Comparison of ENCODE assay signal across 18 cellular contexts in the genomic region with DNA sequence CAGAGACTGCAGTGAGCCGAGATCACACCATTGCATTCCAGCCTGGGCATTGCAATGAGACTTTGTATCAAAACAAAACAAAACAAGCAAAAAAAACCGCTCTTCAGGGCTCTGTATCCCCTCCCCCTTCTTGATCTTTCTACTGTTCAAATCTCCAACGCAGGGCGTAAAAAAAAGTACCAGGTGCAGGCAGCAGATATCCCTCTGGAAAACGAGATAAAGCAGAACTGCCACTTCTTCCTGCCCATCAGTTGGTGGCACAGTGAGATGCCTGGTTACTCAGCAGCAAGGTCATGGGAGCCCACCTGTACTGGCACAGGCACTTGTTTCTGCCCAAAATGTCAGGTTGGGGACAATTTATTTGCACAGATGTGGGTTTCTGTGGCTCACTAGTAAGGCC. TPM values are rescaled to one million over a fixed set of nuclear protein-coding genes. Genes with fewer than 3 reads are reported as not detected.
DNase-seq lines count a peak whose midpoint lies in the region; ATAC-seq, FAIRE-seq and TF ChIP-seq lines count a peak whose summit lies in the region.
"Had no signal": no experiment of that assay in that cellular context is flagged by ENCODE, and none has a peak within 500 bp of the region (broad histone marks: within the 10 kb centered on the region; RNA-seq: fewer than 3 reads in every experiment).

No MANE protein-coding gene starts in this region.

- TF ChIP-seq POLR2A in HepG2 (IDR thresholded peaks at IDR 0.05; ENCODE audit: insufficient read depth in 1 of 2, low read depth in 2 of 2, low read length in 2 of 2) = no peak
- peak; percentile 37 for TF ChIP-seq POLR2A in erythroblast (IDR thresholded peaks at IDR 0.05; ENCODE audit: low read length)
- TF ChIP-seq POLR2A in ovary (IDR thresholded peaks at IDR 0.05) = no peak

- H3K36me3 ChIP-seq in liver (ENCODE audit: control insufficient read depth in 4 of 4, insufficient read depth in 3 of 4, low read depth in 1 of 4, low read length in 3 of 4) (peaks cover 3 to 14% (median 8%) of the 10 kb centered on the region in 4 donors), HepG2 (replicated peaks in 1 of 2; ENCODE audit: control insufficient read depth in 1 of 2, insufficient read depth in 2 of 2, low read length in 2 of 2) (peaks cover 9 to 37% of the 10 kb centered on the region in 2 experiments), ovary (no peaks in the 10 kb centered on the region)

- H3K4me3 ChIP-seq in liver (ENCODE audit: low read depth in 1 of 3, low read length in 3 of 3) (no peak overlapping the region), HepG2 (replicated peaks in 1 of 3; ENCODE audit: insufficient read depth in 1 of 3, low read depth in 2 of 3, low read length in 3 of 3) (no peak overlapping the region), ovary (no peak overlapping the region)
- H3K4me3 ChIP-seq: HAP-1 had no signal

- H3K79me2 ChIP-seq in HepG2 (ENCODE audit: insufficient read depth, low read length) = no peaks in the 10 kb centered on the region

- intact Hi-C loops in HepG2 (cut with micrococcal nuclease; ENCODE audit: unreplicated experiment) (no loop called here), ovary (cut with DNase I) (no loop called here)

- in situ Hi-C loops in HepG2 (cut with HindIII; ENCODE audit: extremely low pct_ligation_motif_present, low pct_unique_long_range_greater_than_20kb) = no loop called here

- TF ChIP-seq RAD21 in liver (IDR thresholded peaks at IDR 0.05) (no peak), HepG2 (CRISPR knock-in tag; IDR thresholded peaks at IDR 0.05) (no peak)

- POLR2A ChIA-PET in HepG2 (lab: Yijun Ruan, JAX) = interaction anchor here (4.9 kb wide), 1 partner anchor 12 kb away, joined by 51 read pairs; the partner anchor contains the start of gene RBM14

- H3K9me3 Mint-ChIP-seq in progenitor cell of endocrine pancreas (ENCODE audit: low read depth) = no peaks in the 10 kb centered on the region
- H3K9me3 Mint-ChIP-seq: CD14-positive monocyte; CD8-positive, alpha-beta T cell; IgD-negative memory B cell had no signal

- CTCF ChIA-PET in HepG2 (lab: Yijun Ruan, JAX; ENCODE audit: low intra/inter-chr PET ratio, low total read pairs) = no interaction called here

- no peaks in the 10 kb centered on the region for H3K9me3 ChIP-seq in liver (ENCODE audit: control insufficient read depth in 4 of 4, low read length in 3 of 4)
- H3K9me3 ChIP-seq in HepG2 (ENCODE audit: low read length) = no peaks in the 10 kb centered on the region
- no peaks in the 10 kb centered on the region for H3K9me3 ChIP-seq in ovary
- H3K9me3 ChIP-seq: HAP-1 had no signal

- H3K9ac ChIP-seq in liver (ENCODE audit: low read depth in 1 of 2, low read length in 2 of 2) = no peak overlapping the region
- H3K9ac ChIP-seq in HepG2 (ENCODE audit: insufficient read depth, low read depth, low read length) = no peak overlapping the region

- ATAC-seq in HepG2 (no peak), HG03432 (IDR thresholded peaks at IDR 0.05; ENCODE audit: unreplicated experiment) (no peak)
- ATAC-seq: CD8-positive, alpha-beta T cell had no signal

- H2AFZ ChIP-seq in HepG2 (ENCODE audit: low read length) = no peak overlapping the region

- H3K27me3 ChIP-seq in liver (ENCODE audit: control insufficient read depth in 4 of 4, insufficient read depth in 4 of 4, low read length in 3 of 4) (no peaks in the 10 kb centered on the region), HepG2 (ENCODE audit: control insufficient read depth in 1 of 2, insufficient read depth in 2 of 2, low read length in 2 of 2) (no peaks in the 10 kb centered on the region), ovary (no peaks in the 10 kb centered on the region)

- H3K4me1 ChIP-seq in liver (ENCODE audit: control insufficient read depth in 4 of 4, insufficient read depth in 4 of 4, low read length in 3 of 4) (peaks cover 18 to 72% (median 58%) of the 10 kb centered on the region in 4 donors), HepG2 (ENCODE audit: insufficient read depth, low read length) (peaks cover 23% of the 10 kb centered on the region), ovary (ENCODE audit: insufficient read depth) (peaks cover 3% of the 10 kb centered on the region)
- H3K4me1 ChIP-seq: HAP-1 had no signal

- H3K27me3 Mint-ChIP-seq in progenitor cell of endocrine pancreas = no peaks in the 10 kb centered on the region
- H3K27me3 Mint-ChIP-seq: IgD-negative memory B cell had no signal

- no peak overlapping the region for H3K4me3 Mint-ChIP-seq in progenitor cell of endocrine pancreas (ENCODE audit: low read depth)
- H3K4me3 Mint-ChIP-seq: CD14-positive monocyte; CD8-positive, alpha-beta T cell; IgD-negative memory B cell had no signal

- H3K4me2 ChIP-seq in HepG2 (ENCODE audit: low read depth, low read length) = no peak overlapping the region

- 36% methylated on average over 5 of the region's 5 CpGs for whole genome bisulfite sequencing in liver
- 96% methylated on average over 5 of the region's 5 CpGs for WGBS in HepG2 (ENCODE audit: low lambda C conversion rate)
- WGBS in ovary, 3 donors = 81 to 86% (median 84%) methylated on average over 5 of the region's 5 CpGs

- no peak for TF ChIP-seq EP300 in HepG2 (IDR thresholded peaks at IDR 0.05; ENCODE audit: low read depth in 2 of 2, low read length in 2 of 2)
- no peak for TF ChIP-seq EP300 in HepG2 (CRISPR knock-in tag; IDR thresholded peaks at IDR 0.05; ENCODE audit: borderline replicate concordance)
- TF ChIP-seq EP300 in ovary (IDR thresholded peaks at IDR 0.05) = no peak

- FAIRE-seq in HepG2 (lab: Jason Lieb, UNC) = no peak
- FAIRE-seq: GM12892, GM19239, H1 had no signal

- BruUV-seq in HepG2 (replicated peaks; lab: Mats Ljungman, UMichigan) = no TSS peak

- DNase-seq in HepG2 (ENCODE audit: low spot score) = no peak
- DNase-seq in erythroblast (lab: John Stamatoyannopoulos, UW) = peak; percentile 90 to 94
- DNase-seq in progenitor cell of endocrine pancreas (ENCODE audit: low spot score, unreplicated experiment) = no peak
- DNase-seq in NCI-H146 (lab: John Stamatoyannopoulos, UW) = no peak
- DNase-seq in ovary = no peak
- DNase-seq: CD8-positive, alpha-beta T cell; COR-L47; DND-41; GDM1 had no signal

- H4K20me1 ChIP-seq in HepG2 (ENCODE audit: insufficient read depth, low read length) = no peaks in the 10 kb centered on the region

- peak overlapping the region; percentile 17 for H3K27ac Mint-ChIP-seq in progenitor cell of endocrine pancreas
- H3K27ac Mint-ChIP-seq: CD8-positive, alpha-beta T cell; IgD-negative memory B cell had no signal

- no peak for TF ChIP-seq CTCF in liver (IDR thresholded peaks at IDR 0.05; ENCODE audit: low read depth, low read length, missing input control)
- no peak for TF ChIP-seq CTCF in HepG2 (CRISPR knock-in tag; IDR thresholded peaks at IDR 0.05)
- no peak for TF ChIP-seq CTCF in progenitor cell of endocrine pancreas (IDR thresholded peaks at IDR 0.05; ENCODE audit: unreplicated experiment)
- no peak for TF ChIP-seq CTCF in ovary (IDR thresholded peaks at IDR 0.05)

- H3K4me1 Mint-ChIP-seq in progenitor cell of endocrine pancreas (ENCODE audit: low read depth) = peaks cover 5% of the 10 kb centered on the region

- H3K36me3 Mint-ChIP-seq in progenitor cell of endocrine pancreas (ENCODE audit: insufficient read depth) = peaks cover 8% of the 10 kb centered on the region

- H3K27ac ChIP-seq in liver (ENCODE audit: low read depth in 1 of 2, low read length in 2 of 2) = peak overlapping the region in 1 of 2 donors; percentile 53
- no peak overlapping the region for H3K27ac ChIP-seq in HepG2 (ENCODE audit: extremely low read length, insufficient read depth, low read length)
- H3K27ac ChIP-seq in ovary = no peak overlapping the region
- H3K27ac ChIP-seq: 22Rv1 had no signal

RNA-seq across cellular contexts. Expression of gene CCS, which starts 11.2 kb away (rescaled TPM):
- total RNA-seq in liver (10 to 100 TPM; 30.2 to 54.7 TPM), HepG2 (2016; rRNA removed; fragmentation: Illumina TruSeq; extraction: Trizol) (34.2 and 44.6 TPM in 2 replicates), progenitor cell of endocrine pancreas (48.9 and 49.7 TPM in 2 replicates), ovary (10 to 100 TPM; 27.7 to 53.1 (median 49.1) TPM)
- polyA plus RNA-seq in liver (10 to 100 TPM; 38.9 to 80.2 TPM), HepG2 (2011; rRNA removed) (25.4 and 34.7 TPM in 2 replicates), ovary (10 to 100 TPM; 15.7 to 55.0 TPM)
- 77.8 and 78.2 TPM in 2 replicates for total RNA-seq in HepG2 (2016; cell fraction: cytosol; rRNA removed; fragmentation: Illumina TruSeq; extraction: Trizol; ENCODE audit: low read depth)
- total RNA-seq in HepG2 (2016; cell fraction: insoluble cytoplasmic fraction; rRNA removed; fragmentation: Illumina TruSeq; extraction: Trizol) = 30.0 and 48.1 TPM in 2 replicates
- 36.9 and 40.8 TPM in 2 replicates for total RNA-seq in HepG2 (2016; cell fraction: membrane; rRNA removed; fragmentation: Illumina TruSeq; extraction: Trizol)
- total RNA-seq in HepG2 (2016; cell fraction: nucleus; rRNA removed; fragmentation: Illumina TruSeq; extraction: Trizol) = 27.8 and 35.6 TPM in 2 replicates
- polyA plus RNA-seq in HepG2 (2011; cell fraction: cytosol; rRNA removed) = 23.5 and 37.2 TPM in 2 replicates
- 127 and 131 TPM in 2 replicates for polyA plus RNA-seq in HepG2 (2011; cell fraction: nucleus; rRNA removed)
- polyA plus RNA-seq in HepG2 (2012) = 31.4 and 37.9 TPM in 2 replicates
- 6.4 and 6.8 TPM in 2 replicates for polyA plus RNA-seq in HepG2 (2016; cell fraction: cytosol; fragmentation: Illumina TruSeq; extraction: Trizol; ENCODE audit: low read depth)
- 36.6 and 42.6 TPM in 2 replicates for polyA plus RNA-seq in HepG2 (2016; cell fraction: insoluble cytoplasmic fraction; fragmentation: Illumina TruSeq; extraction: Trizol; ENCODE audit: low read depth)
- 6.0 and 8.2 TPM in 2 replicates for polyA plus RNA-seq in HepG2 (2016; cell fraction: membrane; fragmentation: Illumina TruSeq; extraction: Trizol; ENCODE audit: low read depth)
- 64.5 and 64.9 TPM in 2 replicates for polyA plus RNA-seq in HepG2 (2016; cell fraction: nucleus; fragmentation: Illumina TruSeq; extraction: Trizol; ENCODE audit: insufficient read depth, low read depth)
- polyA minus RNA-seq in HepG2 (2011; rRNA and poly(A)+ RNA removed; ENCODE audit: low replicate concordance) = 31.8 and 31.9 TPM in 2 replicates
- 18.1 and 21.5 TPM in 2 replicates for polyA minus RNA-seq in HepG2 (2011; cell fraction: cytosol; rRNA and poly(A)+ RNA removed)
- polyA minus RNA-seq in HepG2 (2011; cell fraction: nucleus; rRNA and poly(A)+ RNA removed) = 21.1 and 29.0 TPM in 2 replicates

RNA-seq across cellular contexts. Expression of gene CCDC87, which starts 11.3 kb away (rescaled TPM):
- under 1 TPM; 0.14 to 0.17 TPM for total RNA-seq in liver
- under 1 TPM in 1 of 2 donors, not detected in 1; 0.14 TPM for polyA plus RNA-seq in liver
- total RNA-seq in HepG2 (2016; rRNA removed; fragmentation: Illumina TruSeq; extraction: Trizol) = 0.17 and 0.42 TPM in 2 replicates
- 0.10 and 0.18 TPM in 2 replicates for total RNA-seq in HepG2 (2016; cell fraction: cytosol; rRNA removed; fragmentation: Illumina TruSeq; extraction: Trizol; ENCODE audit: low read depth)
- total RNA-seq in HepG2 (2016; cell fraction: insoluble cytoplasmic fraction; rRNA removed; fragmentation: Illumina TruSeq; extraction: Trizol) = 0.27 and 0.41 TPM in 2 replicates
- 0.46 and 0.48 TPM in 2 replicates for total RNA-seq in HepG2 (2016; cell fraction: membrane; rRNA removed; fragmentation: Illumina TruSeq; extraction: Trizol)
- total RNA-seq in HepG2 (2016; cell fraction: nucleus; rRNA removed; fragmentation: Illumina TruSeq; extraction: Trizol) = 0.66 and 0.78 TPM in 2 replicates
- polyA plus RNA-seq in HepG2 (2011; rRNA removed) = 0.05 and 0.09 TPM in 2 replicates
- 0.04 and 0.05 TPM in 2 replicates for polyA plus RNA-seq in HepG2 (2011; cell fraction: cytosol; rRNA removed)
- polyA plus RNA-seq in HepG2 (2011; cell fraction: nucleus; rRNA removed) = 0.17 and 0.29 TPM in 2 replicates
- 0.20 and 0.21 TPM in 2 replicates for polyA plus RNA-seq in HepG2 (2012)
- not detected in 2 replicates for polyA plus RNA-seq in HepG2 (2016; cell fraction: cytosol; fragmentation: Illumina TruSeq; extraction: Trizol; ENCODE audit: low read depth)
- polyA plus RNA-seq in HepG2 (2016; cell fraction: insoluble cytoplasmic fraction; fragmentation: Illumina TruSeq; extraction: Trizol; ENCODE audit: low read depth) = 0.15 and 0.29 TPM in 2 replicates
- 0.06 and 0.10 TPM in 2 replicates for polyA plus RNA-seq in HepG2 (2016; cell fraction: membrane; fragmentation: Illumina TruSeq; extraction: Trizol; ENCODE audit: low read depth)
- polyA plus RNA-seq in HepG2 (2016; cell fraction: nucleus; fragmentation: Illumina TruSeq; extraction: Trizol; ENCODE audit: insufficient read depth, low read depth) = 0.15 TPM in 1 of 2 replicates, not detected in the other
- 0.22 and 0.23 TPM in 2 replicates for polyA minus RNA-seq in HepG2 (2011; rRNA and poly(A)+ RNA removed; ENCODE audit: low replicate concordance)
- polyA minus RNA-seq in HepG2 (2011; cell fraction: cytosol; rRNA and poly(A)+ RNA removed) = not detected in 2 replicates
- polyA minus RNA-seq in HepG2 (2011; cell fraction: nucleus; rRNA and poly(A)+ RNA removed) = 0.37 and 0.64 TPM in 2 replicates
- total RNA-seq in progenitor cell of endocrine pancreas = 0.89 and 1.1 TPM in 2 replicates
- under 1 TPM; 0.33 to 0.60 (median 0.46) TPM for total RNA-seq in ovary
- polyA plus RNA-seq in ovary = under 1 TPM; 0.13 to 0.20 TPM
- polyA plus RNA-seq: CD14-positive monocyte, IgD-negative memory B cell had no signal

RNA-seq across cellular contexts. Expression of gene RBM14, which starts 12.3 kb away (rescaled TPM):
- total RNA-seq in liver (10 to 100 TPM; 27.1 to 53.5 TPM), HepG2 (2016; rRNA removed; fragmentation: Illumina TruSeq; extraction: Trizol) (41.7 and 44.1 TPM in 2 replicates), progenitor cell of endocrine pancreas (119 and 124 TPM in 2 replicates), ovary (10 to 100 TPM; 36.5 to 89.6 (median 71.9) TPM)
- polyA plus RNA-seq in liver (10 to 100 TPM in 1 of 2 donors, 1 to 10 TPM in 1; 7.0 to 16.7 TPM), HepG2 (2011; rRNA removed) (12.7 and 14.6 TPM in 2 replicates), ovary (10 to 100 TPM; 28.9 to 35.4 TPM)
- 3.6 and 5.1 TPM in 2 replicates for total RNA-seq in HepG2 (2016; cell fraction: cytosol; rRNA removed; fragmentation: Illumina TruSeq; extraction: Trizol; ENCODE audit: low read depth)
- 41.2 and 46.1 TPM in 2 replicates for total RNA-seq in HepG2 (2016; cell fraction: insoluble cytoplasmic fraction; rRNA removed; fragmentation: Illumina TruSeq; extraction: Trizol)
- total RNA-seq in HepG2 (2016; cell fraction: membrane; rRNA removed; fragmentation: Illumina TruSeq; extraction: Trizol) = 17.8 and 17.9 TPM in 2 replicates
- 58.5 and 66.2 TPM in 2 replicates for total RNA-seq in HepG2 (2016; cell fraction: nucleus; rRNA removed; fragmentation: Illumina TruSeq; extraction: Trizol)
- polyA plus RNA-seq in HepG2 (2011; cell fraction: cytosol; rRNA removed) = 10.6 and 13.1 TPM in 2 replicates
- 44.2 and 47.6 TPM in 2 replicates for polyA plus RNA-seq in HepG2 (2011; cell fraction: nucleus; rRNA removed)
- polyA plus RNA-seq in HepG2 (2012) = 18.2 and 26.9 TPM in 2 replicates
- polyA plus RNA-seq in HepG2 (2016; cell fraction: cytosol; fragmentation: Illumina TruSeq; extraction: Trizol; ENCODE audit: low read depth) = 4.8 and 5.7 TPM in 2 replicates
- 50.7 and 56.3 TPM in 2 replicates for polyA plus RNA-seq in HepG2 (2016; cell fraction: insoluble cytoplasmic fraction; fragmentation: Illumina TruSeq; extraction: Trizol; ENCODE audit: low read depth)
- 15.9 and 16.6 TPM in 2 replicates for polyA plus RNA-seq in HepG2 (2016; cell fraction: membrane; fragmentation: Illumina TruSeq; extraction: Trizol; ENCODE audit: low read depth)
- 64.3 and 68.1 TPM in 2 replicates for polyA plus RNA-seq in HepG2 (2016; cell fraction: nucleus; fragmentation: Illumina TruSeq; extraction: Trizol; ENCODE audit: insufficient read depth, low read depth)
- 59.6 and 85.3 TPM in 2 replicates for polyA minus RNA-seq in HepG2 (2011; rRNA and poly(A)+ RNA removed; ENCODE audit: low replicate concordance)
- 14.9 and 22.7 TPM in 2 replicates for polyA minus RNA-seq in HepG2 (2011; cell fraction: cytosol; rRNA and poly(A)+ RNA removed)
- polyA minus RNA-seq in HepG2 (2011; cell fraction: nucleus; rRNA and poly(A)+ RNA removed) = 52.8 and 54.8 TPM in 2 replicates

RNA-seq across cellular contexts. Expression of gene RBM4, which starts 34.3 kb away (rescaled TPM):
- total RNA-seq in liver = 10 to 100 TPM; 43.3 to 59.2 TPM
- polyA plus RNA-seq in liver = 10 to 100 TPM; 36.9 to 49.4 TPM
- total RNA-seq in HepG2 (2016; rRNA removed; fragmentation: Illumina TruSeq; extraction: Trizol) = 136 and 138 TPM in 2 replicates
- total RNA-seq in HepG2 (2016; cell fraction: cytosol; rRNA removed; fragmentation: Illumina TruSeq; extraction: Trizol; ENCODE audit: low read depth) = 72.4 and 85.4 TPM in 2 replicates
- total RNA-seq in HepG2 (2016; cell fraction: insoluble cytoplasmic fraction; rRNA removed; fragmentation: Illumina TruSeq; extraction: Trizol) = 137 and 138 TPM in 2 replicates
- total RNA-seq in HepG2 (2016; cell fraction: membrane; rRNA removed; fragmentation: Illumina TruSeq; extraction: Trizol) = 57.5 and 58.8 TPM in 2 replicates
- total RNA-seq in HepG2 (2016; cell fraction: nucleus; rRNA removed; fragmentation: Illumina TruSeq; extraction: Trizol) = 101 and 109 TPM in 2 replicates
- polyA plus RNA-seq in HepG2 (2011; rRNA removed) = 123 and 126 TPM in 2 replicates
- polyA plus RNA-seq in HepG2 (2011; cell fraction: cytosol; rRNA removed) = 150 and 151 TPM in 2 replicates
- polyA plus RNA-seq in HepG2 (2011; cell fraction: nucleus; rRNA removed) = 83.4 and 84.4 TPM in 2 replicates
- polyA plus RNA-seq in HepG2 (2012) = 117 and 122 TPM in 2 replicates
- 29.4 and 30.6 TPM in 2 replicates for polyA plus RNA-seq in HepG2 (2016; cell fraction: cytosol; fragmentation: Illumina TruSeq; extraction: Trizol; ENCODE audit: low read depth)
- polyA plus RNA-seq in HepG2 (2016; cell fraction: insoluble cytoplasmic fraction; fragmentation: Illumina TruSeq; extraction: Trizol; ENCODE audit: low read depth) = 149 and 157 TPM in 2 replicates
- 38.1 and 38.5 TPM in 2 replicates for polyA plus RNA-seq in HepG2 (2016; cell fraction: membrane; fragmentation: Illumina TruSeq; extraction: Trizol; ENCODE audit: low read depth)
- polyA plus RNA-seq in HepG2 (2016; cell fraction: nucleus; fragmentation: Illumina TruSeq; extraction: Trizol; ENCODE audit: insufficient read depth, low read depth) = 115 and 116 TPM in 2 replicates
- 104 and 196 TPM in 2 replicates for polyA minus RNA-seq in HepG2 (2011; rRNA and poly(A)+ RNA removed; ENCODE audit: low replicate concordance)
- polyA minus RNA-seq in HepG2 (2011; cell fraction: cytosol; rRNA and poly(A)+ RNA removed) = 40.8 and 41.0 TPM in 2 replicates
- polyA minus RNA-seq in HepG2 (2011; cell fraction: nucleus; rRNA and poly(A)+ RNA removed) = 136 and 154 TPM in 2 replicates
- total RNA-seq in progenitor cell of endocrine pancreas = 239 and 258 TPM in 2 replicates
- 100 to 1,000 TPM in 5 of 7 donors, 10 to 100 TPM in 2; 64.0 to 142 (median 121) TPM for total RNA-seq in ovary
- 100 to 1,000 TPM; 117 to 177 TPM for polyA plus RNA-seq in ovary

RNA-seq across cellular contexts. Expression of gene CTSF, which starts 35.8 kb away (rescaled TPM):
- total RNA-seq in liver = 10 to 100 TPM in 1 of 2 donors, 1 to 10 TPM in 1; 8.5 to 20.2 TPM
- 10 to 100 TPM; 27.7 to 31.9 TPM for polyA plus RNA-seq in liver
- total RNA-seq in HepG2 (2016; rRNA removed; fragmentation: Illumina TruSeq; extraction: Trizol) = not detected in 2 replicates
- not detected in 2 replicates for total RNA-seq in HepG2 (2016; cell fraction: cytosol; rRNA removed; fragmentation: Illumina TruSeq; extraction: Trizol; ENCODE audit: low read depth)
- total RNA-seq in HepG2 (2016; cell fraction: insoluble cytoplasmic fraction; rRNA removed; fragmentation: Illumina TruSeq; extraction: Trizol) = not detected in 2 replicates
- total RNA-seq in HepG2 (2016; cell fraction: membrane; rRNA removed; fragmentation: Illumina TruSeq; extraction: Trizol) = not detected in 2 replicates
- total RNA-seq in HepG2 (2016; cell fraction: nucleus; rRNA removed; fragmentation: Illumina TruSeq; extraction: Trizol) = not detected in 2 replicates
- 0.17 TPM in 1 of 2 replicates, not detected in the other for polyA plus RNA-seq in HepG2 (2011; rRNA removed)
- 0.08 TPM in 1 of 2 replicates, not detected in the other for polyA plus RNA-seq in HepG2 (2011; cell fraction: cytosol; rRNA removed)
- polyA plus RNA-seq in HepG2 (2011; cell fraction: nucleus; rRNA removed) = 0.24 TPM in 1 of 2 replicates, not detected in the other
- not detected in 2 replicates for polyA plus RNA-seq in HepG2 (2012)
- not detected in 2 replicates for polyA plus RNA-seq in HepG2 (2016; cell fraction: cytosol; fragmentation: Illumina TruSeq; extraction: Trizol; ENCODE audit: low read depth)
- polyA plus RNA-seq in HepG2 (2016; cell fraction: insoluble cytoplasmic fraction; fragmentation: Illumina TruSeq; extraction: Trizol; ENCODE audit: low read depth) = not detected in 2 replicates
- not detected in 2 replicates for polyA plus RNA-seq in HepG2 (2016; cell fraction: membrane; fragmentation: Illumina TruSeq; extraction: Trizol; ENCODE audit: low read depth)
- polyA plus RNA-seq in HepG2 (2016; cell fraction: nucleus; fragmentation: Illumina TruSeq; extraction: Trizol; ENCODE audit: insufficient read depth, low read depth) = not detected in 2 replicates
- 6.7 TPM in 1 of 2 replicates, not detected in the other for polyA minus RNA-seq in HepG2 (2011; rRNA and poly(A)+ RNA removed; ENCODE audit: low replicate concordance)
- polyA minus RNA-seq in HepG2 (2011; cell fraction: cytosol; rRNA and poly(A)+ RNA removed) = not detected in 2 replicates
- polyA minus RNA-seq in HepG2 (2011; cell fraction: nucleus; rRNA and poly(A)+ RNA removed) = not detected in 2 replicates
- total RNA-seq in progenitor cell of endocrine pancreas = 3.6 and 4.1 TPM in 2 replicates
- 100 to 1,000 TPM in 5 of 7 donors, 10 to 100 TPM in 2; 52.6 to 188 (median 106) TPM for total RNA-seq in ovary
- 100 to 1,000 TPM; 177 to 222 TPM for polyA plus RNA-seq in ovary

Comparison
In these comparisons a context has a peak if more than half of its experiments do, and no peak if none do; other contexts are left out.
1. DNase-seq: peak in erythroblast (2 of 2); none in HepG2 (single experiment), progenitor cell of endocrine pancreas (single experiment), NCI-H146 (single experiment) and ovary (0 of 5).